ENCODE assay signal across 19 cellular contexts in the genomic region with DNA sequence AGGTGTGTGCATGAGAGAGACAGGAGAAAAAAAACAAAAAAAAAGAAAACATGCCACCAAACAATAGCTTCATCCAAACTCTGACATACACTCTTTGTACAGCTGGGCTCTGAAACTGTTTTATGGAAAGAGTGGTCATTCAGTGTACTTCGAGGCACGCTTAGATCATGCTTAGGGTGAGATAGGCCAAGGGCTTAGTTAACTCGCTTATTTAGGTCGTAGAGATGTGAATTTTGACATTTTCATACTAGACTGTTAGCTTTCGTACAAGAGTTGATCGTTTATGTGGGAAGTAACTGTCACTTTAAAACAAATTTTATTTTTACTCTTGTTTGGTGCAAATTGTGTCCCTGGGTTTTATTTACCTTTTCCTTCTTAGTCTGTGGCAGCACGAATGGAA.
"Had no signal": no experiment of that assay in that cellular context is flagged by ENCODE, and none has a peak within 500 bp of the region (broad histone marks: within the 10 kb centered on the region; RNA-seq: fewer than 3 reads in every experiment).

No MANE protein-coding gene starts in this region.

- DNase-seq: cerebellar nuclear complex; colonic mucosa; dermis blood vessel endothelial cell; erythroblast; foreskin keratinocyte; left colon; mesendoderm; naive thymus-derived CD4-positive, alpha-beta T cell; occipital lobe; sigmoid colon; stimulated activated CD4-positive, alpha-beta T cell treated with anti-CD3 and anti-CD28 coated beads, Interleukin-12 subunit alpha, Interleukin-12 subunit beta, amount 100 ng/mL, for 4 hours; stimulated activated naive CD8-positive, alpha-beta T cell treated with anti-CD3 and anti-CD28 coated beads, Interleukin-15, Interleukin-2, amounts not matched to agents 100 U/mL and 50 U/mL, for 24 hours; tibial artery; upper lobe of right lung had no signal

- H2AFZ ChIP-seq: parathyroid adenoma had no signal

- H3K36me3 ChIP-seq: colonic mucosa, prostate gland, suprapubic skin, vagina had no signal

- H3K9ac ChIP-seq: parathyroid adenoma had no signal

- H3K27me3 Mint-ChIP-seq: naive thymus-derived CD4-positive, alpha-beta T cell had no signal

- H3K27ac ChIP-seq: colonic mucosa, foreskin keratinocyte, parathyroid adenoma, prostate gland, sigmoid colon, skin epidermis, suprapubic skin, upper lobe of right lung, vagina had no signal

- H3K4me1 ChIP-seq: colonic mucosa, prostate gland had no signal

- H3K4me3 Mint-ChIP-seq: naive thymus-derived CD4-positive, alpha-beta T cell had no signal

- ATAC-seq: foreskin keratinocyte; left colon; naive thymus-derived CD4-positive, alpha-beta T cell; stimulated activated naive CD8-positive, alpha-beta T cell treated with anti-CD3 and anti-CD28 coated beads, Interleukin-15, Interleukin-2, amounts not matched to agents 100 U/mL and 50 U/mL, for 24 hours; upper lobe of right lung had no signal

- H3K27me3 ChIP-seq: colonic mucosa, foreskin keratinocyte, sigmoid colon, suprapubic skin, tibial artery, upper lobe of right lung, vagina had no signal

- H3K4me3 ChIP-seq: colonic mucosa, prostate gland, sigmoid colon, skin epidermis, suprapubic skin, tibial artery, upper lobe of right lung, vagina had no signal

- H3K9me3 ChIP-seq: colonic mucosa, prostate gland, sigmoid colon, suprapubic skin, tibial artery, upper lobe of right lung, vagina had no signal
